9 cellular contexts compared by ENCODE assay signal in the genomic region with DNA sequence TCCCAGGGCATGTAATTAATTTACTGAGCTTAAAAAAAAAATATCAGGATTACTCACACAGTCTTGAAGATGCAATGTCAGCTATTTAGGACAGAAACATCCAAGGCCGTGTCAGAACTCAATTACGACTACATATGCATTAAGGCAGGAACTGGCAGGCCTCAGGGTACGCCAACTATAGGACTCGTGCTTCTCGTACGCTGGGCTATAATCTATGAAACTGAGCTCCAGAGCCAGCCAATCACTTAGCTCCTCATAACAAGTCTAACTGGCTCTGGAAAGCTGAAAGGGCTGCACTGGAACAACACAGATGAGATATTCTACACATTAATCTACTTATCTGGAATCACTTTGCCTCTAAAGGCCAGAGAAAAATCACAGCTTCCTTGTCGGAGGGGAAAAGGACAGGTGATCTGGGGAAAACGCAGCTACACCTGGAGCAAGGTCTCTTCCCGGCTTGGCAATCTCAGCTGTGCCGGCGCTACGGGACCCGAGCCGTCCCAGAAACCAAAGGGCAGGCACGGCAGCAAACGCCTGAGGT.
DNase-seq lines count a peak whose midpoint lies in the region; TF ChIP-seq lines count a peak whose summit lies in the region.
"Had no signal": no experiment of that assay in that cellular context is flagged by ENCODE, and none has a peak within 500 bp of the region (broad histone marks: within the 10 kb centered on the region; RNA-seq: fewer than 3 reads in every experiment).

No MANE protein-coding gene starts in this region.

- H3K27ac ChIP-seq in vagina = no peak overlapping the region

- TF ChIP-seq CTCF in MCF 10A (IDR thresholded peaks at IDR 0.05; ENCODE audit: unreplicated experiment) = no peak
- no peak for TF ChIP-seq CTCF in vagina (IDR thresholded peaks at IDR 0.05)
- no peak for TF ChIP-seq CTCF in GM13977 (IDR thresholded peaks at IDR 0.05; ENCODE audit: extremely low read depth, insufficient read depth, missing control alignments)

- no peak for TF ChIP-seq POLR2A in vagina (IDR thresholded peaks at IDR 0.05)

- in situ Hi-C loops in GM13977 (cut with MboI; ENCODE audit: low pct_unique_long_range_greater_than_20kb, low sequenced_read_pairs, unreplicated experiment) = no loop called here

- no peaks in the 10 kb centered on the region for H3K36me3 ChIP-seq in vagina

- CTCF ChIA-PET in MCF 10A (lab: Yijun Ruan, JAX) = interaction anchor here (0.6 kb wide), 2 partner anchors 56 to 1904 kb away, joined by 3 read pairs; no protein-coding TSS in a partner anchor

- peak overlapping the region; percentile 30 for H3K4me3 ChIP-seq in vagina

- DNase-seq in NCI-H1417 (lab: John Stamatoyannopoulos, UW) (peak in 2 of 3 experiments; percentile 65 to 80), MCF 10A (ENCODE audit: unreplicated experiment) (no peak), mucosa of gallbladder (ENCODE audit: low spot score) (peak; percentile 14), vagina (ENCODE audit: extremely low spot score in 2 of 2) (no peak), GM13977 (ENCODE audit: low spot score) (no peak), SHP77 (lab: John Stamatoyannopoulos, UW) (no peak), NCI-H2196 (lab: John Stamatoyannopoulos, UW; ENCODE audit: unreplicated experiment) (no peak)
- DNase-seq: SHP77 treated with DMSO at 0.1 percent for 48 hours had no signal

- no peaks in the 10 kb centered on the region for H3K27me3 ChIP-seq in vagina

- no peaks in the 10 kb centered on the region for H3K36me3 Mint-ChIP-seq in MCF 10A (ENCODE audit: insufficient read depth, unreplicated experiment)

- intact Hi-C loops in MCF 10A (cut with micrococcal nuclease) (no loop called here), vagina (cut with DNase I) (no loop called here)

- no TSS peak for BruUV-seq in MCF 10A (replicated peaks; lab: Mats Ljungman, UMichigan)

- peak overlapping the region; percentile 43 for H3K4me3 Mint-ChIP-seq in MCF 10A (ENCODE audit: unreplicated experiment)
- H3K4me3 Mint-ChIP-seq: central memory CD8-positive, alpha-beta T cell had no signal

- no peaks in the 10 kb centered on the region for H3K9me3 Mint-ChIP-seq in MCF 10A (ENCODE audit: unreplicated experiment)
- H3K9me3 Mint-ChIP-seq: central memory CD8-positive, alpha-beta T cell had no signal

- H3K27me3 Mint-ChIP-seq in MCF 10A (ENCODE audit: insufficient read depth, unreplicated experiment) = peaks cover 38% of the 10 kb centered on the region
- H3K27me3 Mint-ChIP-seq: central memory CD8-positive, alpha-beta T cell had no signal

- no peaks in the 10 kb centered on the region for H3K4me1 ChIP-seq in vagina

- POLR2A ChIA-PET in MCF 10A (lab: Yijun Ruan, JAX) = no interaction called here

- no peaks in the 10 kb centered on the region for H3K9me3 ChIP-seq in vagina

- H3K4me1 Mint-ChIP-seq in MCF 10A (ENCODE audit: insufficient read depth, unreplicated experiment) = peaks cover 8% of the 10 kb centered on the region
- H3K4me1 Mint-ChIP-seq: central memory CD8-positive, alpha-beta T cell had no signal

- H3K27ac Mint-ChIP-seq in MCF 10A (ENCODE audit: low read depth, unreplicated experiment) = no peak overlapping the region

Comparison
In these comparisons a context has a peak if more than half of its experiments do, and no peak if none do; other contexts are left out.
1. DNase-seq: peak in NCI-H1417 (2 of 3) and mucosa of gallbladder (single experiment); none in MCF 10A (single experiment), vagina (0 of 2), GM13977 (single experiment), SHP77 (0 of 2) and NCI-H2196 (single experiment).